In the genomic region with DNA sequence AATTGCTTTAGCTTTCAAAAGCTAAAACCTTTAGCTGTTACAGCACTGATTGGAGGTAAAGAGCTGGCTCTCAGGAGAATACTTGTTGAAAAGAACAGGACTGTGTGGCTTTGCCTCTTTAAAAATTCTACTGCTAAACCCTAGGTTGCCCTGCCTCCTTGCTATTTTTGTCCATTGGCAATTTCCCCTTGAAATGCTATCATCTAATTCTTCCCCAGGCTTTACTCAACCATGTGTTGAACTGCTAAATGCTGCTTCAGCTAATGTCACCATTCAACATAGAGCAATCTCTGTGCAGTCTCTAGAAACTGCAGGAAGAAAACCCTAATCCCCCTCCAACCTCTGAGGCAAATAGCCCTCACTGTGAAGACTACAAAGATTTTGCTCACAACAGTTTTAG, we compare ENCODE assay signal across 29 cellular contexts.
"Had no signal": no experiment of that assay in that cellular context is flagged by ENCODE, and none has a peak within 500 bp of the region (broad histone marks: within the 10 kb centered on the region; RNA-seq: fewer than 3 reads in every experiment).

No MANE protein-coding gene starts in this region.

- H3K4me3 ChIP-seq: neural progenitor cell, ovary, psoas muscle, right lobe of liver, sigmoid colon, stomach, thoracic aorta, thyroid gland, tibial nerve, upper lobe of left lung, vagina had no signal

- H3K27ac Mint-ChIP-seq: naive thymus-derived CD8-positive, alpha-beta T cell; natural killer cell treated with Interleukin-12 subunit alpha and Interleukin-12 subunit beta and Interleukin-15 and Interleukin-18, amount 100 ng/mL, for 72 hours; neural progenitor cell; progenitor cell of endocrine pancreas; stimulated activated effector memory CD8-positive, alpha-beta T cell treated with anti-CD3 and anti-CD28 coated beads, Interleukin-12 subunit alpha, Interleukin-12 subunit beta, amount 100 ng/mL, for 72 hours; stimulated activated naive B cell treated with anti-CD40 and anti-IgM and Interleukin-4, amounts not matched to agents 10 μg/mL and 1 μg/mL and 100 μg/mL, for 72 hours; stimulated activated naive CD8-positive, alpha-beta T cell treated with anti-CD3 and anti-CD28 coated beads, Interleukin-15, Interleukin-2, amounts not matched to agents 100 ng/mL and 50 ng/mL, for 24 hours had no signal

- DNase-seq: naive thymus-derived CD8-positive, alpha-beta T cell; occipital lobe; ovary; posterior cingulate gyrus; psoas muscle; right cardiac atrium; right lobe of liver; sigmoid colon; small intestine; stimulated activated CD4-positive, alpha-beta T cell treated with anti-CD3 and anti-CD28 coated beads, Interleukin-15, amount 100 ng/mL, for 24 hours; stimulated activated CD4-positive, alpha-beta T cell treated with anti-CD3 and anti-CD28 coated beads, Interleukin-2, amount 100 ng/mL, for 24 hours; stimulated activated CD4-positive, alpha-beta T cell treated with anti-CD3 and anti-CD28 coated beads, Interleukin-2, amount 100 ng/mL, for 48 hours; stimulated activated CD4-positive, alpha-beta T cell treated with anti-CD3 and anti-CD28 coated beads, Interleukin-4, amount 100 ng/mL, for 24 hours; stimulated activated naive B cell treated with anti-CD40 and anti-IgM and Interleukin-4, amounts not matched to agents 10 μg/mL and 1 μg/mL and 100 μg/mL, for 72 hours; stimulated activated naive CD4-positive, alpha-beta T cell treated with Interleukin-2 at 50 U/mL for 16 hours; stomach; thyroid gland; trophoblast cell; upper lobe of left lung had no signal

- H3K27me3 ChIP-seq: neural progenitor cell, ovary, sigmoid colon, stomach, thyroid gland, tibial nerve, upper lobe of left lung, vagina had no signal

- H3K4me2 ChIP-seq: neural progenitor cell had no signal

- H3K4me1 ChIP-seq: neural progenitor cell, parathyroid adenoma, psoas muscle, right lobe of liver, sigmoid colon, stomach, thyroid gland, tibial nerve, upper lobe of left lung, vagina had no signal

- H3K4me1 Mint-ChIP-seq: naive thymus-derived CD8-positive, alpha-beta T cell; neural progenitor cell; stimulated activated effector memory CD8-positive, alpha-beta T cell treated with anti-CD3 and anti-CD28 coated beads, Interleukin-12 subunit alpha, Interleukin-12 subunit beta, amount 100 ng/mL, for 72 hours; stimulated activated naive B cell treated with anti-CD40 and anti-IgM and Interleukin-4, amounts not matched to agents 10 μg/mL and 1 μg/mL and 100 μg/mL, for 72 hours had no signal

- ATAC-seq: naive thymus-derived CD8-positive, alpha-beta T cell; natural killer cell treated with Interleukin-12 subunit alpha and Interleukin-12 subunit beta and Interleukin-15 and Interleukin-18, amount 100 ng/mL, for 72 hours; right cardiac atrium; right lobe of liver; stimulated activated effector memory CD8-positive, alpha-beta T cell treated with anti-CD3 and anti-CD28 coated beads, Interleukin-12 subunit alpha, Interleukin-12 subunit beta, amount 100 ng/mL, for 72 hours; stimulated activated naive B cell treated with anti-CD40 and anti-IgM and Interleukin-4, amounts not matched to agents 10 μg/mL and 1 μg/mL and 100 μg/mL, for 72 hours had no signal

- H3K36me3 Mint-ChIP-seq: naive thymus-derived CD8-positive, alpha-beta T cell; natural killer cell treated with Interleukin-12 subunit alpha and Interleukin-12 subunit beta and Interleukin-15 and Interleukin-18, amount 100 ng/mL, for 72 hours; neural progenitor cell; stimulated activated effector memory CD8-positive, alpha-beta T cell treated with anti-CD3 and anti-CD28 coated beads, Interleukin-12 subunit alpha, Interleukin-12 subunit beta, amount 100 ng/mL, for 72 hours; stimulated activated naive B cell treated with anti-CD40 and anti-IgM and Interleukin-4, amounts not matched to agents 10 μg/mL and 1 μg/mL and 100 μg/mL, for 72 hours had no signal

- H3K9me3 Mint-ChIP-seq: neural progenitor cell; stimulated activated effector memory CD8-positive, alpha-beta T cell treated with anti-CD3 and anti-CD28 coated beads, Interleukin-12 subunit alpha, Interleukin-12 subunit beta, amount 100 ng/mL, for 72 hours; stimulated activated naive B cell treated with anti-CD40 and anti-IgM and Interleukin-4, amounts not matched to agents 10 μg/mL and 1 μg/mL and 100 μg/mL, for 72 hours; stimulated activated naive CD8-positive, alpha-beta T cell treated with anti-CD3 and anti-CD28 coated beads, Interleukin-15, Interleukin-2, amounts not matched to agents 100 ng/mL and 50 ng/mL, for 24 hours had no signal

- H3K79me2 ChIP-seq: parathyroid adenoma had no signal

- H3K27ac ChIP-seq: neural progenitor cell, ovary, parathyroid adenoma, psoas muscle, right lobe of liver, sigmoid colon, stomach, thoracic aorta, thyroid gland, tibial nerve, upper lobe of left lung, vagina had no signal

- H3K9me3 ChIP-seq: ovary, psoas muscle, right lobe of liver, sigmoid colon, stomach, thoracic aorta, thyroid gland, tibial nerve, upper lobe of left lung, vagina had no signal

- H3K27me3 Mint-ChIP-seq: stimulated activated naive B cell treated with anti-CD40 and anti-IgM and Interleukin-4, amounts not matched to agents 10 μg/mL and 1 μg/mL and 100 μg/mL, for 72 hours; stimulated activated naive CD8-positive, alpha-beta T cell treated with anti-CD3 and anti-CD28 coated beads, Interleukin-15, Interleukin-2, amounts not matched to agents 100 ng/mL and 50 ng/mL, for 24 hours had no signal

- H3K36me3 ChIP-seq: neural progenitor cell, ovary, right lobe of liver, sigmoid colon, stomach, thoracic aorta, thyroid gland, tibial nerve, upper lobe of left lung, vagina had no signal

- H3K4me3 Mint-ChIP-seq: naive thymus-derived CD8-positive, alpha-beta T cell; natural killer cell treated with Interleukin-12 subunit alpha and Interleukin-12 subunit beta and Interleukin-15 and Interleukin-18, amount 100 ng/mL, for 72 hours; neural progenitor cell; stimulated activated effector memory CD8-positive, alpha-beta T cell treated with anti-CD3 and anti-CD28 coated beads, Interleukin-12 subunit alpha, Interleukin-12 subunit beta, amount 100 ng/mL, for 72 hours; stimulated activated naive B cell treated with anti-CD40 and anti-IgM and Interleukin-4, amounts not matched to agents 10 μg/mL and 1 μg/mL and 100 μg/mL, for 72 hours; stimulated activated naive CD8-positive, alpha-beta T cell treated with anti-CD3 and anti-CD28 coated beads, Interleukin-15, Interleukin-2, amounts not matched to agents 100 ng/mL and 50 ng/mL, for 24 hours had no signal

- H3K9ac ChIP-seq: neural progenitor cell, parathyroid adenoma had no signal

- FAIRE-seq: small intestine, urothelium cell line had no signal

- H2AFZ ChIP-seq: neural progenitor cell, parathyroid adenoma had no signal
